ENCODE assay signal across 1 cellular context in genomic region chr20:62183426-62184142, GRCh38.
TF ChIP-seq lines count a peak whose summit lies in the region.

No MANE protein-coding gene starts in this region.

TF ChIP-seq in HepG2, 621 proteins besides CTCF, POLR2A, EP300 and RAD21 (continued from another document and continues in another):
- TF ChIP-seq, protein P1, sequence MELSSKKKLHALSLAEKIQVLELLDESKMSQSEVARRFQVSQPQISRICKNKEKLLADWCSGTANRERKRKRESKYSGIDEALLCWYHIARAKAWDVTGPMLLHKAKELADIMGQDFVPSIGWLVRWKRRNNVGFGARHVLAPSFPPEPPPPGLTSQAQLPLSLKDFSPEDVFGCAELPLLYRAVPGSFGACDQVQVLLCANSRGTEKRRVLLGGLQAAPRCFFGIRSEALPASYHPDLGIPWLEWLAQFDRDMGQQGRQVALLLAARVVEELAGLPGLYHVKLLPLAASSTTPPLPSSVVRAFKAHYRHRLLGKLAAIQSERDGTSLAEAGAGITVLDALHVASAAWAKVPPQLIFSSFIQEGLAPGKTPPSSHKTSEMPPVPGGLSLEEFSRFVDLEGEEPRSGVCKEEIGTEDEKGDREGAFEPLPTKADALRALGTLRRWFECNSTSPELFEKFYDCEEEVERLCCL (CRISPR knock-in tag; IDR thresholded peaks at IDR 0.05; ENCODE audit: borderline replicate concordance) = no peak
- TF ChIP-seq ZNF136 (CRISPR knock-in tag; IDR thresholded peaks at IDR 0.05; ENCODE audit: low read depth) (no peak), POLR2AphosphoS5 (IDR thresholded peaks at IDR 0.05; ENCODE audit: low read depth, low read length) (no peak), ZNF101 (CRISPR knock-in tag; IDR thresholded peaks at IDR 0.05; ENCODE audit: borderline replicate concordance, low read depth) (no peak), STAT5B (CRISPR knock-in tag; IDR thresholded peaks at IDR 0.05) (no peak), CREB3 (CRISPR knock-in tag; IDR thresholded peaks at IDR 0.05) (0 out of 2 replicates have a peak, but pooled peaks have one; percentile 8), SNAI1 (CRISPR knock-in tag; IDR thresholded peaks at IDR 0.05; ENCODE audit: borderline replicate concordance) (no peak), TOPORS (CRISPR knock-in tag; IDR thresholded peaks at IDR 0.05) (no peak), ZNF749 (CRISPR knock-in tag; IDR thresholded peaks at IDR 0.05; ENCODE audit: borderline replicate concordance) (no peak), TEAD3 (CRISPR knock-in tag; optimal IDR thresholded peaks at IDR 0.05; ENCODE audit: borderline replicate concordance) (no peak), ZNF326 (CRISPR knock-in tag; IDR thresholded peaks at IDR 0.05; ENCODE audit: borderline replicate concordance) (no peak), ISX (CRISPR knock-in tag; conservative IDR thresholded peaks at IDR 0.05) (peak; percentile 23; the same call in 1 of the 2 replicates), PAX8 (CRISPR knock-in tag; IDR thresholded peaks at IDR 0.05; ENCODE audit: borderline replicate concordance) (no peak), FUBP1 (CRISPR knock-in tag; IDR thresholded peaks at IDR 0.05; ENCODE audit: borderline replicate concordance) (no peak), ZNF335 (CRISPR knock-in tag; IDR thresholded peaks at IDR 0.05) (no peak), AGO2 (optimal IDR thresholded peaks at IDR 0.05; ENCODE audit: low read depth, low read length) (no peak), CREM (IDR thresholded peaks at IDR 0.05) (no peak), CREM (CRISPR knock-in tag; IDR thresholded peaks at IDR 0.05) (no peak), CENPX (CRISPR knock-in tag; IDR thresholded peaks at IDR 0.05) (no peak), ZNF740 (CRISPR knock-in tag; IDR thresholded peaks at IDR 0.05) (peak; percentile 25; the same call in 1 of the 2 replicates), HDAC6 (IDR thresholded peaks at IDR 0.05; ENCODE audit: low read depth, low read length) (no peak), FOXM1 (CRISPR knock-in tag; IDR thresholded peaks at IDR 0.05) (no peak), NFYC (CRISPR knock-in tag; IDR thresholded peaks at IDR 0.05) (no peak), SNAPC4 (CRISPR knock-in tag; IDR thresholded peaks at IDR 0.05) (peak; percentile 33; the same call in 1 of the 2 replicates), ZNF180 (CRISPR knock-in tag; IDR thresholded peaks at IDR 0.05; ENCODE audit: borderline replicate concordance, low read depth) (no peak), ZNF512B (CRISPR knock-in tag; IDR thresholded peaks at IDR 0.05; ENCODE audit: borderline replicate concordance) (no peak)
- TF ChIP-seq, protein P2, sequence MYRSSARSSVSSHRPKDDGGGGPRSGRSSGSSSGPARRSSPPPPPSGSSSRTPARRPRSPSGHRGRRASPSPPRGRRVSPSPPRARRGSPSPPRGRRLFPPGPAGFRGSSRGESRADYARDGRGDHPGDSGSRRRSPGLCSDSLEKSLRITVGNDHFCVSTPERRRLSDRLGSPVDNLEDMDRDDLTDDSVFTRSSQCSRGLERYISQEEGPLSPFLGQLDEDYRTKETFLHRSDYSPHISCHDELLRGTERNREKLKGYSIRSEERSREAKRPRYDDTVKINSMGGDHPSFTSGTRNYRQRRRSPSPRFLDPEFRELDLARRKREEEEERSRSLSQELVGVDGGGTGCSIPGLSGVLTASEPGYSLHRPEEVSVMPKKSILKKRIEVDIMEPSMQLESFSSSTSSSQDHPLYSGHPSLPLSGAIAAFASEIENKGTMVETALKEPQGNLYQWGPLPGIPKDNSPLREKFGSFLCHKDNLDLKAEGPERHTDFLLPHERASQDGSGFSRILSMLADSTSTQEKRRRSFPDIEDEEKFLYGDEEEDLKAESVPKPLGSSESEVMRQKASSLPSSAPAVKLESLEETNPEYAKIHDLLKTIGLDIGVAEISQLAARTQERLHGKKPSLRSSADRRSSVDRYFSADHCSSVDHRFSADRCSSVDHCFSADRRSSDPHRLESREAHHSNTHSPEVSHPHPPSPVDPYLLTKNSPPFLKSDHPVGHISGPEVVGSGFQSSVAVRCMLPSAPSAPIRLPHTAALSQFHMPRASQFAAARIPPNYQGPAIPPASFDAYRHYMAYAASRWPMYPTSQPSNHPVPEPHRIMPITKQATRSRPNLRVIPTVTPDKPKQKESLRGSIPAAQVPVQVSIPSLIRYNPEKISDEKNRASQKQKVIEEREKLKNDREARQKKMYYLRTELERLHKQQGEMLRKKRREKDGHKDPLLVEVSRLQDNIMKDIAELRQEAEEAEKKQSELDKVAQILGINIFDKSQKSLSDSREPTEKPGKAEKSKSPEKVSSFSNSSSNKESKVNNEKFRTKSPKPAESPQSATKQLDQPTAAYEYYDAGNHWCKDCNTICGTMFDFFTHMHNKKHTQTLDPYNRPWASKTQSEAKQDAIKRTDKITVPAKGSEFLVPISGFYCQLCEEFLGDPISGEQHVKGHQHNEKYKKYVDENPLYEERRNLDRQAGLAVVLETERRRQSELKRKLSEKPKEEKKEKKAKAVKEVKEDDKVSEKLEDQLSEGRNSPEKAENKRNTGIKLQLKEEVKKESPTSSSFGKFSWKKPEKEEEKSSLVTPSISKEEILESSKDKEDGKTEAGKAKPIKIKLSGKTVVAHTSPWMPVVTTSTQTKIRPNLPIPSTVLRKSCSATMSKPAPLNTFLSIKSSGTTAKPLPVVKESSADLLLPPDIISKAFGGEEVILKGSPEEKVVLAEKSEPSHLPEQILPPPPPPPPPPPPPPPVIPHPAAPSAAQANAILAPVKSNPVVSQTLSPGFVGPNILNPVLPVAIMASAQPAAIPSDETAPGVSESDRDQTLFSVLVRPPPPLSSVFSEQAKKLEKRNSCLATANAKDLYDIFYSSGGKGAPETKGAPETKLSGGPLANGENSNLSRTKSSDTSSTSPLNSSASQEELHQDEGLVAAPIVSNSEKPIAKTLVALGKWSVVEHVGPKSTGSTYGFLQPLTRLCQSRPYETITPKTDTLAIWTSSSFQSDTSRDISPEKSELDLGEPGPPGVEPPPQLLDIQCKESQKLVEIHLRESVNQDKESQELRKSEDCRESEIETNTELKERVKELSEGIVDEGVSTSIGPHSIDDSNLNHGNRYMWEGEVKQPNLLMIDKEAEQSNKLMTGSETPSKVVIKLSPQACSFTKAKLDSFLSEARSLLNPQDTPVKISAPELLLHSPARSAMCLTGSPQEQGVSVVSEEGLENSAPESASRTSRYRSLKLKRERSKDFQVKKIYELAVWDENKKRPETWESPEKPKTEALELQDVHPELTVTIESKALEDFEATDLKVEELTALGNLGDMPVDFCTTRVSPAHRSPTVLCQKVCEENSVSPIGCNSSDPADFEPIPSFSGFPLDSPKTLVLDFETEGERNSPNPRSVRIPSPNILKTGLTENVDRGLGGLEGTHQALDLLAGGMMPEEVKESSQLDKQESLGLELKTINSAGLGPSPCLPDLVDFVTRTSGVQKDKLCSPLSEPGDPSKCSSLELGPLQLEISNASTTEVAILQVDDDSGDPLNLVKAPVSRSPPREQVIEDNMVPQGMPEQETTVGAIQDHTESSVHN (CRISPR knock-in tag; IDR thresholded peaks at IDR 0.05) = peak; percentile 47; the same call in 1 of the 2 replicates
- TF ChIP-seq, protein P3, sequence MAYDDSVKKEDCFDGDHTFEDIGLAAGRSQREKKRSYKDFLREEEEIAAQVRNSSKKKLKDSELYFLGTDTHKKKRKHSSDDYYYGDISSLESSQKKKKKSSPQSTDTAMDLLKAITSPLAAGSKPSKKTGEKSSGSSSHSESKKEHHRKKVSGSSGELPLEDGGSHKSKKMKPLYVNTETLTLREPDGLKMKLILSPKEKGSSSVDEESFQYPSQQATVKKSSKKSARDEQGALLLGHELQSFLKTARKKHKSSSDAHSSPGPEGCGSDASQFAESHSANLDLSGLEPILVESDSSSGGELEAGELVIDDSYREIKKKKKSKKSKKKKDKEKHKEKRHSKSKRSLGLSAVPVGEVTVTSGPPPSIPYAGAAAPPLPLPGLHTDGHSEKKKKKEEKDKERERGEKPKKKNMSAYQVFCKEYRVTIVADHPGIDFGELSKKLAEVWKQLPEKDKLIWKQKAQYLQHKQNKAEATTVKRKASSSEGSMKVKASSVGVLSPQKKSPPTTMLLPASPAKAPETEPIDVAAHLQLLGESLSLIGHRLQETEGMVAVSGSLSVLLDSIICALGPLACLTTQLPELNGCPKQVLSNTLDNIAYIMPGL (CRISPR knock-in tag; IDR thresholded peaks at IDR 0.05; ENCODE audit: borderline replicate concordance in 1 of 2, low read depth in 1 of 2) = no peak
- TF ChIP-seq, protein P4, sequence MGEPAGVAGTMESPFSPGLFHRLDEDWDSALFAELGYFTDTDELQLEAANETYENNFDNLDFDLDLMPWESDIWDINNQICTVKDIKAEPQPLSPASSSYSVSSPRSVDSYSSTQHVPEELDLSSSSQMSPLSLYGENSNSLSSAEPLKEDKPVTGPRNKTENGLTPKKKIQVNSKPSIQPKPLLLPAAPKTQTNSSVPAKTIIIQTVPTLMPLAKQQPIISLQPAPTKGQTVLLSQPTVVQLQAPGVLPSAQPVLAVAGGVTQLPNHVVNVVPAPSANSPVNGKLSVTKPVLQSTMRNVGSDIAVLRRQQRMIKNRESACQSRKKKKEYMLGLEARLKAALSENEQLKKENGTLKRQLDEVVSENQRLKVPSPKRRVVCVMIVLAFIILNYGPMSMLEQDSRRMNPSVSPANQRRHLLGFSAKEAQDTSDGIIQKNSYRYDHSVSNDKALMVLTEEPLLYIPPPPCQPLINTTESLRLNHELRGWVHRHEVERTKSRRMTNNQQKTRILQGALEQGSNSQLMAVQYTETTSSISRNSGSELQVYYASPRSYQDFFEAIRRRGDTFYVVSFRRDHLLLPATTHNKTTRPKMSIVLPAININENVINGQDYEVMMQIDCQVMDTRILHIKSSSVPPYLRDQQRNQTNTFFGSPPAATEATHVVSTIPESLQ (CRISPR knock-in tag; conservative IDR thresholded peaks at IDR 0.05) = no peak
